ENCODE assay signal across 3 cellular contexts in the genomic region with DNA sequence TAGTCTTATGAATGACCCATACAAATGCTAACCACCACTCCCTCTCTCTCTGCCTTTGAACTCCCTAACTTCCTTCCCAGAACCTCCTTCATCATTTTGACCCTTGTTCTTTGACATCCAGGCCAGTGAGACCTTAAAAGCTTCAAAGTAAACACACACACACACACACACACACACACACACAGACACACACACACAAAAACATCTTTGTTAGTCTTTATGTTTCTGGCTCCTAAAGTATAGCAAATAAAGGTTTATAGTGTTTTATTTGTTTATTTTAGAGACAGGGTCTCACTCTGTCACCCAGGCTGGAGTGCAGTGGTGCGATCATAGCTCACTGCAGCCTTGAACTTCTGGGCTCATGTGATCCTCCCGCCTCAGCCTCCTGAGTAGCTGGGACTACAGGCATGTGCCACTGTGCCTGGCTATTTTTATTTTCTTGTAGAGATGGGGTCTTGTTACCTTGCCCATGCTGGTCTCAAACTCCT. TPM values are rescaled to one million over a fixed set of nuclear protein-coding genes. Genes with fewer than 3 reads are reported as not detected.
"Had no signal": no experiment of that assay in that cellular context is flagged by ENCODE, and none has a peak within 500 bp of the region (broad histone marks: within the 10 kb centered on the region; RNA-seq: fewer than 3 reads in every experiment).

No MANE protein-coding gene starts in this region.

RNA-seq across cellular contexts. Expression of a gene that starts 9.8 kb away (rescaled TPM):
- total RNA-seq: OCI-LY7, PC-3, SK-MEL-5 had no signal
